Comparison of ENCODE assay signal across 26 cellular contexts in genomic region chr15:62841891-62842559, GRCh38.
DNase-seq lines count a peak whose midpoint lies in the region; ATAC-seq and TF ChIP-seq lines count a peak whose summit lies in the region.
"Had no signal": no experiment of that assay in that cellular context is flagged by ENCODE, and none has a peak within 500 bp of the region (broad histone marks: within the 10 kb centered on the region; RNA-seq: fewer than 3 reads in every experiment).

No MANE protein-coding gene starts in this region.

- H2BK15ac ChIP-seq in mesendoderm (replicated peaks; ENCODE audit: low read depth): no peak overlapping the region

- DNase-seq in G401 (ENCODE audit: low spot score): peak; percentile 15
- DNase-seq in esophagus muscularis mucosa (ENCODE audit: extremely low spot score): peak; percentile 66
- peak; percentile 46 for DNase-seq in kidney tubule cell (ENCODE audit: low spot score)
- DNase-seq in psoas muscle: no peak
- no peak for DNase-seq in Karpas-422
- no peak for DNase-seq in mesendoderm
- DNase-seq in RKO (ENCODE audit: low spot score): no peak
- DNase-seq: activated B cell treated with CpG ODN at 0.5 μM for 24 hours; activated CD4-positive, alpha-beta T cell treated with anti-CD3 and anti-CD28 coated beads, Interleukin-2, amount 50 U/mL, for 1 hour; anterior cingulate cortex; cortex of kidney; effector memory CD8-positive, alpha-beta T cell; foreskin fibroblast; H7; left lung; NCI-H1092; NCI-H1930; NCI-H524; PC-9; stimulated activated naive CD4-positive, alpha-beta T cell; T-cell had no signal

- in situ Hi-C loops in G401 (cut with HindIII; ENCODE audit: low sequenced_read_pairs): no loop called here

- TF ChIP-seq EP300 in esophagus muscularis mucosa (IDR thresholded peaks at IDR 0.05): no peak

- no peaks in the 10 kb centered on the region for H4K20me1 ChIP-seq in Karpas-422 (ENCODE audit: insufficient read depth, low read depth, low read length)
- H4K20me1 ChIP-seq: BLaER1 had no signal

- intact Hi-C loops in esophagus muscularis mucosa (cut with DNase I) (loop anchor here (5.0 kb wide), 1 partner anchor 55 kb away; no protein-coding TSS in a partner anchor), psoas muscle (cut with DNase I) (no loop called here)

- H3K27me3 ChIP-seq in esophagus muscularis mucosa (no peaks in the 10 kb centered on the region), psoas muscle (ENCODE audit: insufficient read depth in 3 of 3, low read length in 2 of 3) (no peaks in the 10 kb centered on the region), Karpas-422 (ENCODE audit: low read length) (no peaks in the 10 kb centered on the region), mesendoderm (ENCODE audit: insufficient read depth, low read length, poor library complexity) (no peaks in the 10 kb centered on the region)
- H3K27me3 ChIP-seq: BLaER1, cardiac muscle cell, hepatocyte, left lung, neural progenitor cell had no signal

- H3K79me2 ChIP-seq in Karpas-422 (ENCODE audit: low read length) (no peaks in the 10 kb centered on the region), mesendoderm (ENCODE audit: control insufficient read depth, insufficient read depth, low read length) (no peaks in the 10 kb centered on the region)
- H3K79me2 ChIP-seq: hepatocyte had no signal

- H3K27ac ChIP-seq in esophagus muscularis mucosa (replicated peaks in 1 of 4) (peak overlapping the region; percentile 32 to 71 (median 65)), psoas muscle (no peak overlapping the region), Karpas-422 (ENCODE audit: low read length) (no peak overlapping the region), mesendoderm (ENCODE audit: low read depth, low read length) (no peak overlapping the region)
- H3K27ac ChIP-seq: BLaER1, cardiac muscle cell, hepatocyte, left lung, neural progenitor cell, PC-9 had no signal

- H3K4me1 ChIP-seq in esophagus muscularis mucosa (peaks cover 6 to 49% (median 25%) of the 10 kb centered on the region in 4 donors), psoas muscle (peaks cover 13% of the 10 kb centered on the region), Karpas-422 (ENCODE audit: low read length) (no peaks in the 10 kb centered on the region), mesendoderm (ENCODE audit: control insufficient read depth, low read depth, low read length) (peaks cover 6% of the 10 kb centered on the region)
- H3K4me1 ChIP-seq: BLaER1, left lung had no signal

- H3K9ac ChIP-seq in Karpas-422 (ENCODE audit: low read length): no peak overlapping the region
- no peak overlapping the region for H3K9ac ChIP-seq in mesendoderm (ENCODE audit: low read length)
- H3K9ac ChIP-seq: BLaER1, neural progenitor cell had no signal

- H2AK5ac ChIP-seq in mesendoderm (ENCODE audit: low read length): no peak overlapping the region

- H2BK120ac ChIP-seq in mesendoderm (ENCODE audit: low read depth, low read length): no peak overlapping the region

- no peaks in the 10 kb centered on the region for H3K79me1 ChIP-seq in mesendoderm (ENCODE audit: low read length)

- peak in 3 of 4 donors; percentile 24 to 66 (median 32) for ATAC-seq in psoas muscle
- ATAC-seq: activated naive CD4-positive, alpha-beta T cell treated with anti-CD3 and anti-CD28 coated beads, Interleukin-2, amount 50 U/mL, for 72 hours; effector memory CD8-positive, alpha-beta T cell; left lung; T-cell had no signal

- H3K4me2 ChIP-seq in Karpas-422 (ENCODE audit: low read depth, low read length, poor library complexity, severe bottlenecking): no peak overlapping the region
- H3K4me2 ChIP-seq in mesendoderm (ENCODE audit: low read length): no peak overlapping the region
- H3K4me2 ChIP-seq: BLaER1, hepatocyte, neural progenitor cell, PC-9 had no signal

- H3K9me3 ChIP-seq in esophagus muscularis mucosa: no peaks in the 10 kb centered on the region
- H3K9me3 ChIP-seq in psoas muscle: no peaks in the 10 kb centered on the region
- H3K9me3 ChIP-seq in Karpas-422 (ENCODE audit: low read length): no peaks in the 10 kb centered on the region
- H3K9me3 ChIP-seq: BLaER1, left lung had no signal

- no peak overlapping the region for H3K4me3 ChIP-seq in esophagus muscularis mucosa
- H3K4me3 ChIP-seq in psoas muscle: no peak overlapping the region
- no peak overlapping the region for H3K4me3 ChIP-seq in Karpas-422 (ENCODE audit: low read length)
- no peak overlapping the region for H3K4me3 ChIP-seq in mesendoderm (ENCODE audit: low read length)
- H3K4me3 ChIP-seq: BLaER1, cardiac muscle cell, hepatocyte, left lung, neural progenitor cell, PC-9 had no signal

- no peak overlapping the region for H3K56ac ChIP-seq in mesendoderm (ENCODE audit: low read length)

- no peak overlapping the region for H3K4ac ChIP-seq in mesendoderm (ENCODE audit: low read depth, low read length)

- TF ChIP-seq CTCF in esophagus muscularis mucosa (IDR thresholded peaks at IDR 0.05): no peak
- no peak for TF ChIP-seq CTCF in psoas muscle (IDR thresholded peaks at IDR 0.05)

- H4K5ac ChIP-seq in mesendoderm (ENCODE audit: low read length): no peak overlapping the region

- H3K18ac ChIP-seq in mesendoderm (ENCODE audit: low read length): no peak overlapping the region

- no peak for TF ChIP-seq POLR2A in esophagus muscularis mucosa (IDR thresholded peaks at IDR 0.05; ENCODE audit: low read depth)

- 62% methylated on average over 10 of the region's 10 CpGs for WGBS in esophagus muscularis mucosa
- WGBS in psoas muscle, 3 donors: 52 to 82% (median 59%) methylated on average over 10 of the region's 10 CpGs
- no CpG with 5 or more reads among the region's 10 CpGs for WGBS in mesendoderm (ENCODE audit: extremely low coverage, insufficient coverage, low lambda C conversion rate)

- no peaks in the 10 kb centered on the region for H3K9me2 ChIP-seq in Karpas-422 (replicated peaks; ENCODE audit: insufficient read depth, low read length)

- H2BK5ac ChIP-seq in mesendoderm (ENCODE audit: low read length): no peak overlapping the region

- H2AFZ ChIP-seq in Karpas-422 (ENCODE audit: low read length): no peak overlapping the region
- H2AFZ ChIP-seq: hepatocyte, neural progenitor cell, PC-9 had no signal

- no peak overlapping the region for H4K8ac ChIP-seq in mesendoderm (ENCODE audit: low read depth, low read length)

- peaks cover 0 to 43% (median 42%) of the 10 kb centered on the region in 4 donors for H3K36me3 ChIP-seq in esophagus muscularis mucosa
- H3K36me3 ChIP-seq in psoas muscle (ENCODE audit: insufficient read depth in 1 of 2, low read depth in 1 of 2): peaks cover 0 to 44% of the 10 kb centered on the region in 2 donors
- H3K36me3 ChIP-seq in Karpas-422 (ENCODE audit: insufficient read depth, low read length): no peaks in the 10 kb centered on the region
- no peaks in the 10 kb centered on the region for H3K36me3 ChIP-seq in mesendoderm (ENCODE audit: control insufficient read depth, insufficient read depth, low read length)
- H3K36me3 ChIP-seq: BLaER1, cardiac muscle cell, neural progenitor cell had no signal

- no peak overlapping the region for H3K23ac ChIP-seq in mesendoderm (ENCODE audit: low read length)

Comparison
In these comparisons a context has a peak if more than half of its experiments do, and no peak if none do; other contexts are left out.
1. DNase-seq: peak in G401 (single experiment), esophagus muscularis mucosa (single experiment) and kidney tubule cell (single experiment); none in psoas muscle (0 of 2), Karpas-422 (single experiment), mesendoderm (single experiment) and RKO (single experiment).
2. H3K27ac ChIP-seq: peak in esophagus muscularis mucosa (4 of 4); none in psoas muscle (single experiment), Karpas-422 (single experiment) and mesendoderm (single experiment).